ENCODE assay signal across 8 cellular contexts in genomic region chr19:38729653-38730469, GRCh38. TPM values are rescaled to one million over a fixed set of nuclear protein-coding genes. Genes with fewer than 3 reads are reported as not detected.
DNase-seq lines count a peak whose midpoint lies in the region; ATAC-seq, FAIRE-seq and TF ChIP-seq lines count a peak whose summit lies in the region.

No MANE protein-coding gene starts in this region.

- TF ChIP-seq CTCF in HFFc6 (IDR thresholded peaks at IDR 0.05), result peak; percentile 90
- peak; percentile 87 for TF ChIP-seq CTCF in glutamatergic neuron (IDR thresholded peaks at IDR 0.05; ENCODE audit: partially characterized antibody, unreplicated experiment)

- no peak overlapping the region for H3K4me3 ChIP-seq in CD4-positive, alpha-beta memory T cell (ENCODE audit: low read length in 2 of 2)
- H3K4me3 ChIP-seq in small intestine (ENCODE audit: low read depth in 1 of 2, low read length in 2 of 2), result no peak overlapping the region

- ATAC-seq in HG02870 (IDR thresholded peaks at IDR 0.05; ENCODE audit: unreplicated experiment) (no peak), GM18858 (IDR thresholded peaks at IDR 0.05; ENCODE audit: unreplicated experiment) (no peak)

- H3K36me3 Mint-ChIP-seq in CD4-positive, alpha-beta memory T cell, result peaks cover 1 to 40% of the 10 kb centered on the region in 2 donors
- H3K36me3 Mint-ChIP-seq in HFFc6 (ENCODE audit: low read depth), result peaks cover 36% of the 10 kb centered on the region
- H3K36me3 Mint-ChIP-seq in glutamatergic neuron (ENCODE audit: unreplicated experiment), result no peaks in the 10 kb centered on the region

- peaks cover 20% of the 10 kb centered on the region for H3K4me1 ChIP-seq in CD4-positive, alpha-beta memory T cell (ENCODE audit: insufficient read depth, low read length)
- peaks cover 0 to 2% of the 10 kb centered on the region in 2 donors for H3K4me1 ChIP-seq in small intestine (ENCODE audit: control insufficient read depth in 2 of 2, insufficient read depth in 1 of 2, low read depth in 1 of 2, low read length in 1 of 2)

- no peaks in the 10 kb centered on the region for H3K9me3 ChIP-seq in CD4-positive, alpha-beta memory T cell (ENCODE audit: control insufficient read depth in 1 of 2, low read length in 2 of 2)
- H3K9me3 ChIP-seq in small intestine (ENCODE audit: control insufficient read depth, low read depth), result no peaks in the 10 kb centered on the region

- POLR2A ChIA-PET in CD4-positive, alpha-beta memory T cell (lab: Charles Lee; ENCODE audit: partially characterized antibody), result no interaction called here

- H3K9me3 Mint-ChIP-seq in CD4-positive, alpha-beta memory T cell, result no peaks in the 10 kb centered on the region
- H3K9me3 Mint-ChIP-seq in HFFc6, result no peaks in the 10 kb centered on the region
- peaks cover 9% of the 10 kb centered on the region for H3K9me3 Mint-ChIP-seq in glutamatergic neuron (ENCODE audit: unreplicated experiment)

- H3K4me3 Mint-ChIP-seq in CD4-positive, alpha-beta memory T cell, result no peak overlapping the region
- H3K4me3 Mint-ChIP-seq in HFFc6 (peak overlapping the region; percentile 62; the same call in 1 of the 2 replicates), glutamatergic neuron (ENCODE audit: unreplicated experiment) (no peak overlapping the region)

- peak; percentile 67 to 73 (median 70) for DNase-seq in CD4-positive, alpha-beta memory T cell
- DNase-seq in HFFc6 (peak; percentile 46), RPMI8226 (peak; percentile 62), glutamatergic neuron (peak; percentile 92), small intestine (peak; percentile 64)
- DNase-seq in activated effector memory CD4-positive, alpha-beta T cell treated with anti-CD3 and anti-CD28 coated beads, Interleukin-2, amount 50 U/mL, for 16 hours, result peak; percentile 92

- H3K27ac Mint-ChIP-seq in CD4-positive, alpha-beta memory T cell, result peak overlapping the region; percentile 19 to 88 (median 61)
- H3K27ac Mint-ChIP-seq in HFFc6 (peak overlapping the region; percentile 79), glutamatergic neuron (ENCODE audit: unreplicated experiment) (peak overlapping the region; percentile 62)

- peaks cover 16 to 62% (median 29%) of the 10 kb centered on the region in 4 donors for H3K4me1 Mint-ChIP-seq in CD4-positive, alpha-beta memory T cell
- H3K4me1 Mint-ChIP-seq in HFFc6 (ENCODE audit: low read depth) (peaks cover 31% of the 10 kb centered on the region), glutamatergic neuron (ENCODE audit: low read depth, unreplicated experiment) (peaks cover 14% of the 10 kb centered on the region)

- H3K27me3 ChIP-seq in CD4-positive, alpha-beta memory T cell (ENCODE audit: insufficient read depth, low read length), result no peaks in the 10 kb centered on the region
- H3K27me3 ChIP-seq in small intestine (ENCODE audit: control insufficient read depth in 2 of 2, insufficient read depth in 2 of 2, low read length in 2 of 2), result no peaks in the 10 kb centered on the region

- intact Hi-C loops in CD4-positive, alpha-beta memory T cell (cut with micrococcal nuclease), result loop anchor here (1.0 to 5.0 kb wide), 3 partner anchors 157 to 328 kb away; partner anchors contain the start of genes FAM98C, MRPS12 and SARS2

- no peak for FAIRE-seq in small intestine (lab: Jason Lieb, UNC)

- no peak overlapping the region for H3K27ac ChIP-seq in CD4-positive, alpha-beta memory T cell (ENCODE audit: low read depth, low read length)
- peak overlapping the region; percentile 32 to 34 for H3K27ac ChIP-seq in small intestine (ENCODE audit: low read depth in 1 of 2, low read length in 1 of 2)

- WGBS in small intestine, 3 donors, result 66 to 71% (median 67%) methylated on average over 16 to 17 of the region's 17 CpGs

- H3K36me3 ChIP-seq in CD4-positive, alpha-beta memory T cell (ENCODE audit: insufficient read depth, low read length), result peaks cover 14% of the 10 kb centered on the region
- peaks cover 22 to 30% of the 10 kb centered on the region in 2 donors for H3K36me3 ChIP-seq in small intestine (ENCODE audit: control insufficient read depth in 2 of 2, insufficient read depth in 2 of 2, low read length in 2 of 2)

- CTCF ChIA-PET in CD4-positive, alpha-beta memory T cell (lab: Charles Lee; ENCODE audit: partially characterized antibody), result interaction anchor here (0.7 to 2.3 kb wide), 7 partner anchors 40 to 327 kb away, joined by 3 to 13 read pairs (median 3); partner anchors contain the start of genes FAM98C, MRPS12 and SARS2

- no peaks in the 10 kb centered on the region for H3K27me3 Mint-ChIP-seq in CD4-positive, alpha-beta memory T cell
- H3K27me3 Mint-ChIP-seq in HFFc6 (ENCODE audit: insufficient read depth) (peaks cover 41% of the 10 kb centered on the region), glutamatergic neuron (ENCODE audit: unreplicated experiment) (peaks cover 17% of the 10 kb centered on the region)

RNA-seq across cellular contexts. Expression of gene CAPN12, which starts 14.4 kb away (rescaled TPM):
- total RNA-seq in CD4-positive, alpha-beta memory T cell, result 10 to 100 TPM; 16.8 to 19.5 TPM
- polyA plus RNA-seq in CD4-positive, alpha-beta memory T cell, result 1 to 10 TPM; 3.9 to 9.9 TPM
- total RNA-seq in HFFc6 (2021; fragmentation: NEBNext Ultra II Directional; extraction: Animal tissue kit (Norgen Biotek cat#: 25700)), result under 1 TPM; 0.09 to 0.45 (median 0.19) TPM
- 4.8 TPM for total RNA-seq in glutamatergic neuron (ENCODE audit: unreplicated experiment)
- 10 to 100 TPM in 1 of 3 donors, 1 to 10 TPM in 2; 2.4 to 26.1 (median 2.7) TPM for polyA plus RNA-seq in small intestine

RNA-seq across cellular contexts. Expression of gene LGALS7, which starts 43.5 kb away (rescaled TPM):
- not detected for total RNA-seq in CD4-positive, alpha-beta memory T cell
- polyA plus RNA-seq in CD4-positive, alpha-beta memory T cell, result not detected
- not detected for total RNA-seq in HFFc6 (2021; fragmentation: NEBNext Ultra II Directional; extraction: Animal tissue kit (Norgen Biotek cat#: 25700))
- total RNA-seq in glutamatergic neuron (ENCODE audit: unreplicated experiment), result not detected
- 1 to 10 TPM in 1 of 3 donors, not detected in 2; 1.1 TPM for polyA plus RNA-seq in small intestine

RNA-seq across cellular contexts. Expression of gene LGALS7B, which starts 59.1 kb away (rescaled TPM):
- not detected for total RNA-seq in CD4-positive, alpha-beta memory T cell
- polyA plus RNA-seq in CD4-positive, alpha-beta memory T cell, result not detected
- not detected for total RNA-seq in HFFc6 (2021; fragmentation: NEBNext Ultra II Directional; extraction: Animal tissue kit (Norgen Biotek cat#: 25700))
- total RNA-seq in glutamatergic neuron (ENCODE audit: unreplicated experiment), result not detected
- polyA plus RNA-seq in small intestine, result 1 to 10 TPM in 2 of 3 donors, not detected in 1; 2.0 to 5.4 TPM
